In the genomic region with DNA sequence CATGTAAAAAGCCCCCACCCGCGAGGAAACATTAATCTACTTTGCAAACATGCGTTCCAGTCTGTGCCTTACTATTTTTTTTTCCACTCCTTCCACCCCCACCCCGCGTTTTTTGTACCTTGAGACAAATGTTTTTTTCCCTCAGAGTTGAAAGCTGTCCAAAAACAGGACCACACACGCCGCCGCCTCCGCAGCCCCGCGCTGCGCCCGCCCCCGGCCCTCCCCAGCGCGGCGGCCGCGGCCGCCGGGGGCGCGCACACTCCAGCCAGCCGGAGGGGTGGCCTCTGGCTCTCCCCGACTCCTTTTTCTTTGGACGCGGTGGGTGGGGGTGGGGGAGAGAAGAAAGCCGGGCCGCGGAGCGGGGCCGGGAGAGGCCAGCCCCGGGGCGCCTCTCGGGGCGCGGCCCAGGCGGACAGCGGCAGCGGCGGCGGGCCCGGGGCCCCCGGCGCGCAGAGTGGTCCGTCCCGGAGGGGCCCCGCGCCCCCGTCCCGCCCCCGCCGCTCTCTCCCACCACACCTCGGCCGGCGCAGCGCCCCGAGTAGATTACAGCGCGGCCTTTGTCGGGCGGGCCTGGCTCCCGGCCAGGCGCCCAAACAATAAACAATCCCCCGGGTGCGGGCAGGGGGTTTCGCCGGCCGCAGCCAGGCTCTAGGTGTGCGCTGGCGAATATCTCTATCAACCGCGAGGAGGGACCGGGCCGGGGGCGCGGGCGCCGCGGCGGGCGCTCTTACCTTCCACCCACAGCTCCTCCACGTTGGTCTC, we compare ENCODE assay signal across 8 cellular contexts. TPM values are rescaled to one million over a fixed set of nuclear protein-coding genes. Genes with fewer than 3 reads are reported as not detected.
A peak's percentile ranks its signal among the peaks of the same experiment; 100 is the strongest.
DNase-seq lines count a peak whose midpoint lies in the region; ATAC-seq and TF ChIP-seq lines count a peak whose summit lies in the region.

No MANE protein-coding gene starts in this region.

- H3K4me2 ChIP-seq in SU-DHL-6 (ENCODE audit: low read depth, low read length, poor library complexity, severe bottlenecking), result peak overlapping the region; percentile 99

- peaks cover 52% of the 10 kb centered on the region for H3K4me1 Mint-ChIP-seq in stimulated activated memory B cell treated with anti-CD40 and anti-IgM and Interleukin-4, amounts not matched to agents 10 μg/mL and 1 μg/mL and 100 μg/mL, for 72 hours

- H3F3A ChIP-seq in SU-DHL-6 (ENCODE audit: insufficient read depth), result peaks cover 22% of the 10 kb centered on the region; the same call in 1 of the 2 replicates

- H3K27me3 ChIP-seq in HUES48 (ENCODE audit: control insufficient read depth, insufficient read depth, low read length), result no peaks in the 10 kb centered on the region
- H3K27me3 ChIP-seq in SU-DHL-6 (ENCODE audit: low read length), result no peaks in the 10 kb centered on the region
- H3K27me3 ChIP-seq in left lung, result peaks cover 3 to 70% of the 10 kb centered on the region in 2 donors

- H3K36me3 ChIP-seq in HUES48 (ENCODE audit: control insufficient read depth, insufficient read depth, low read length), result peaks cover 19% of the 10 kb centered on the region
- no peaks in the 10 kb centered on the region for H3K36me3 ChIP-seq in SU-DHL-6 (ENCODE audit: low read length)
- no peaks in the 10 kb centered on the region for H3K36me3 ChIP-seq in left lung

- DNase-seq in GM12865 (ENCODE audit: low read depth) (peak; percentile 49), left lung (peak in 1 of 2 donors; percentile 79)

- H3K27ac ChIP-seq in 22Rv1 (peak overlapping the region; percentile 97), HUES48 (ENCODE audit: low read depth, low read length) (peak overlapping the region; percentile 90), SU-DHL-6 (ENCODE audit: low read depth, low read length) (peak overlapping the region; percentile 97), cingulate gyrus (ENCODE audit: low read depth, low read length) (peak overlapping the region; percentile 93), left lung (peak overlapping the region; percentile 82 to 86)

- peak overlapping the region; percentile 20 for H3K27ac Mint-ChIP-seq in stimulated activated memory B cell treated with anti-CD40 and anti-IgM and Interleukin-4, amounts not matched to agents 10 μg/mL and 1 μg/mL and 100 μg/mL, for 72 hours

- intact Hi-C loops in left lung (cut with DNase I), result loop anchor here in 1 of 2 donors (10.0 kb wide), 1 partner anchor 191 kb away; the partner anchor contains the start of gene FANCC

- H3K9me3 Mint-ChIP-seq in stimulated activated memory B cell treated with anti-CD40 and anti-IgM and Interleukin-4, amounts not matched to agents 10 μg/mL and 1 μg/mL and 100 μg/mL, for 72 hours, result no peaks in the 10 kb centered on the region

- peaks cover 7% of the 10 kb centered on the region; the same call in 1 of the 2 replicates for H4K20me1 ChIP-seq in SU-DHL-6 (ENCODE audit: low read depth, low read length)

- H3K4me3 ChIP-seq in GM12865 (ENCODE audit: low read depth, low read length) (peak overlapping the region; percentile 73), HUES48 (ENCODE audit: low read depth, low read length) (peak overlapping the region; percentile 90), SU-DHL-6 (ENCODE audit: insufficient read depth, low read length, poor library complexity, severe bottlenecking) (peak overlapping the region; percentile 98), left lung (peak overlapping the region; percentile 55 to 63)

- ATAC-seq in left lung (peak; percentile 2), HG03039 (IDR thresholded peaks at IDR 0.05; ENCODE audit: unreplicated experiment) (no peak)
- ATAC-seq in stimulated activated memory B cell treated with anti-CD40 and anti-IgM and Interleukin-4, amounts not matched to agents 10 μg/mL and 1 μg/mL and 100 μg/mL, for 72 hours, result peak; percentile 49

- TF ChIP-seq CTCF in 22Rv1 (IDR thresholded peaks at IDR 0.05) (no peak), GM12865 (IDR thresholded peaks at IDR 0.05; ENCODE audit: insufficient read depth, low read depth, low read length, missing control alignments) (no peak), SU-DHL-6 (IDR thresholded peaks at IDR 0.05; ENCODE audit: insufficient read depth, low read length, poor library complexity, severe bottlenecking) (no peak), left lung (IDR thresholded peaks at IDR 0.05) (no peak)

- peak overlapping the region; percentile 66 for H2AFZ ChIP-seq in SU-DHL-6 (ENCODE audit: low read depth, low read length, severe bottlenecking)

- H3K79me2 ChIP-seq in SU-DHL-6 (ENCODE audit: insufficient read depth, low read length), result peaks cover 60% of the 10 kb centered on the region

- H3K9ac ChIP-seq in HUES48 (ENCODE audit: low read depth, low read length) (peak overlapping the region; percentile 75), SU-DHL-6 (ENCODE audit: low read length) (peak overlapping the region; percentile 91)

- peaks cover 26% of the 10 kb centered on the region for H3K4me1 ChIP-seq in HUES48 (ENCODE audit: control insufficient read depth, insufficient read depth, low read length)
- peaks cover 5 to 49% of the 10 kb centered on the region in 2 donors for H3K4me1 ChIP-seq in left lung

- peak overlapping the region; percentile 91 for H3K4me3 Mint-ChIP-seq in stimulated activated memory B cell treated with anti-CD40 and anti-IgM and Interleukin-4, amounts not matched to agents 10 μg/mL and 1 μg/mL and 100 μg/mL, for 72 hours

- no peaks in the 10 kb centered on the region for H3K9me3 ChIP-seq in HUES48 (ENCODE audit: control insufficient read depth, insufficient read depth, low read length)
- H3K9me3 ChIP-seq in SU-DHL-6 (ENCODE audit: insufficient read depth, low read length), result no peaks in the 10 kb centered on the region
- no peaks in the 10 kb centered on the region for H3K9me3 ChIP-seq in left lung

- H3K36me3 Mint-ChIP-seq in stimulated activated memory B cell treated with anti-CD40 and anti-IgM and Interleukin-4, amounts not matched to agents 10 μg/mL and 1 μg/mL and 100 μg/mL, for 72 hours, result no peaks in the 10 kb centered on the region

- no peaks in the 10 kb centered on the region for H3K9me2 ChIP-seq in SU-DHL-6 (replicated peaks; ENCODE audit: insufficient read depth, low read length)

- H3K27me3 Mint-ChIP-seq in stimulated activated memory B cell treated with anti-CD40 and anti-IgM and Interleukin-4, amounts not matched to agents 10 μg/mL and 1 μg/mL and 100 μg/mL, for 72 hours, result peaks cover 78% of the 10 kb centered on the region

RNA-seq across cellular contexts. Expression of gene PTCH1, which starts 10.9 kb away (rescaled TPM):
- 10 to 100 TPM; 19.7 to 29.9 TPM for total RNA-seq in left lung
